17 cellular contexts compared by ENCODE assay signal in genomic region chr4:155038459-155038858, GRCh38.
A peak's percentile ranks its signal among the peaks of the same experiment; 100 is the strongest.
DNase-seq lines count a peak whose midpoint lies in the region; ATAC-seq and TF ChIP-seq lines count a peak whose summit lies in the region.
"Had no signal": no experiment of that assay in that cellular context is flagged by ENCODE, and none has a peak within 500 bp of the region (broad histone marks: within the 10 kb centered on the region; RNA-seq: fewer than 3 reads in every experiment).

No MANE protein-coding gene starts in this region.

- H3K4me3 ChIP-seq in mucosa of descending colon = no peak overlapping the region
- H3K4me3 ChIP-seq: A549; BLaER1 treated with 17β-estradiol and CSF1 and Interleukin-3, amounts not matched to agents 10 nM and 100 nM had no signal

- no peaks in the 10 kb centered on the region for H3K9me3 ChIP-seq in mucosa of descending colon
- H3K9me3 ChIP-seq: A549; BLaER1 treated with 17β-estradiol and CSF1 and Interleukin-3, amounts not matched to agents 10 nM and 100 nM; Caco-2 had no signal

- intact Hi-C loops in left colon (cut with DNase I, micrococcal nuclease) = no loop called here
- intact Hi-C loops in mucosa of descending colon (cut with DNase I, micrococcal nuclease) = no loop called here

- no peaks in the 10 kb centered on the region for H3K4me1 ChIP-seq in mucosa of descending colon (ENCODE audit: low read depth)
- H3K4me1 ChIP-seq: A549; BLaER1 treated with 17β-estradiol and CSF1 and Interleukin-3, amounts not matched to agents 10 nM and 100 nM; Caco-2 had no signal

- no peak for TF ChIP-seq CTCF in mucosa of descending colon (IDR thresholded peaks at IDR 0.05)
- TF ChIP-seq CTCF in GM20000 (IDR thresholded peaks at IDR 0.05; ENCODE audit: extremely low read depth, missing control alignments) = no peak

- DNase-seq in NCI-H226 = peak; percentile 2
- DNase-seq in left colon = no peak
- peak in 1 of 3 donors; percentile 9 for DNase-seq in mucosa of descending colon
- no peak for DNase-seq in A172 (ENCODE audit: low spot score)
- no peak for DNase-seq in NCI-H510A treated with DMSO at 0.1 percent for 48 hours (lab: John Stamatoyannopoulos, UW)
- no peak for DNase-seq in inferior parietal cortex (ENCODE audit: extremely low spot score)
- DNase-seq in GM20000 (ENCODE audit: low spot score) = no peak
- DNase-seq: 8988T; AML-193; Caco-2; Calu3; CD4-positive, alpha-beta T cell; CD8-positive, alpha-beta T cell; DMS79 treated with DMSO at 0.1 percent for 48 hours; GF-D8 had no signal

- no peaks in the 10 kb centered on the region for H3K36me3 ChIP-seq in mucosa of descending colon (ENCODE audit: low read depth)
- H3K36me3 ChIP-seq: BLaER1 treated with 17β-estradiol and CSF1 and Interleukin-3, amounts not matched to agents 10 nM and 100 nM had no signal

- ATAC-seq in left colon (peak; percentile 91), mucosa of descending colon (peak; percentile 86)
- ATAC-seq: A549; CD8-positive, alpha-beta T cell had no signal
